In genomic region chr1:181107711-181108110, GRCh38 we compare ENCODE assay signal across 22 cellular contexts.
"Had no signal": no experiment of that assay in that cellular context is flagged by ENCODE, and none has a peak within 500 bp of the region (broad histone marks: within the 10 kb centered on the region; RNA-seq: fewer than 3 reads in every experiment).

No MANE protein-coding gene starts in this region.

- ATAC-seq: activated CD4-positive, CD25-positive, alpha-beta regulatory T cell treated with anti-CD3 and anti-CD28 coated beads, Interleukin-2, amount 50 U/mL, for 24 hours; activated T-cell treated with anti-CD3 and anti-CD28 coated beads, Interleukin-2, amount 50 U/mL, for 72 hours; gastrocnemius medialis; heart right ventricle; left colon; naive thymus-derived CD8-positive, alpha-beta T cell; SK-N-SH treated with all-trans-retinoic acid at 6 μM for 48 hours; upper lobe of right lung had no signal

- H3K9me3 ChIP-seq: gastrocnemius medialis, heart right ventricle, right atrium auricular region, stomach, testis, upper lobe of right lung had no signal

- H3K27me3 ChIP-seq: gastrocnemius medialis, heart right ventricle, right atrium auricular region, stomach, testis, upper lobe of right lung had no signal

- DNase-seq: activated CD4-positive, alpha-beta T cell treated with anti-CD3 and anti-CD28 coated beads, Interleukin-2, amount 50 U/mL, for 4 hours; activated gamma-delta T cell; activated naive CD8-positive, alpha-beta T cell treated with anti-CD3 and anti-CD28 coated beads for 36 hours; activated T-cell treated with anti-CD3 and anti-CD28 coated beads, Interleukin-2, amount 50 U/mL, for 72 hours; amygdala; cortex of kidney; effector CD4-positive, alpha-beta T cell; gastrocnemius medialis; heart right ventricle; left colon; naive thymus-derived CD8-positive, alpha-beta T cell; nucleus accumbens; stomach; T-helper 1 cell; T1000; testis; upper lobe of right lung had no signal

- H3K9me3 Mint-ChIP-seq: activated naive CD8-positive, alpha-beta T cell treated with anti-CD3 and anti-CD28 coated beads for 36 hours; activated T-cell treated with anti-CD3 and anti-CD28 coated beads, Interleukin-2, amount 50 U/mL, for 72 hours; naive thymus-derived CD8-positive, alpha-beta T cell had no signal

- H3K4me3 Mint-ChIP-seq: activated naive CD8-positive, alpha-beta T cell treated with anti-CD3 and anti-CD28 coated beads for 36 hours; activated T-cell treated with anti-CD3 and anti-CD28 coated beads, Interleukin-2, amount 50 U/mL, for 72 hours had no signal

- H3K27ac ChIP-seq: right atrium auricular region, testis had no signal

- H3K36me3 Mint-ChIP-seq: activated naive CD8-positive, alpha-beta T cell treated with anti-CD3 and anti-CD28 coated beads for 36 hours; naive thymus-derived CD8-positive, alpha-beta T cell had no signal

- H3K27ac Mint-ChIP-seq: activated naive CD8-positive, alpha-beta T cell treated with anti-CD3 and anti-CD28 coated beads for 36 hours; activated T-cell treated with anti-CD3 and anti-CD28 coated beads, Interleukin-2, amount 50 U/mL, for 72 hours; progenitor cell of endocrine pancreas had no signal

- H3K4me3 ChIP-seq: gastrocnemius medialis, heart right ventricle, right atrium auricular region, skin epidermis, stomach, testis, upper lobe of right lung had no signal

- H3K36me3 ChIP-seq: gastrocnemius medialis, heart right ventricle, right atrium auricular region, stomach, upper lobe of right lung had no signal
